In the genomic region with DNA sequence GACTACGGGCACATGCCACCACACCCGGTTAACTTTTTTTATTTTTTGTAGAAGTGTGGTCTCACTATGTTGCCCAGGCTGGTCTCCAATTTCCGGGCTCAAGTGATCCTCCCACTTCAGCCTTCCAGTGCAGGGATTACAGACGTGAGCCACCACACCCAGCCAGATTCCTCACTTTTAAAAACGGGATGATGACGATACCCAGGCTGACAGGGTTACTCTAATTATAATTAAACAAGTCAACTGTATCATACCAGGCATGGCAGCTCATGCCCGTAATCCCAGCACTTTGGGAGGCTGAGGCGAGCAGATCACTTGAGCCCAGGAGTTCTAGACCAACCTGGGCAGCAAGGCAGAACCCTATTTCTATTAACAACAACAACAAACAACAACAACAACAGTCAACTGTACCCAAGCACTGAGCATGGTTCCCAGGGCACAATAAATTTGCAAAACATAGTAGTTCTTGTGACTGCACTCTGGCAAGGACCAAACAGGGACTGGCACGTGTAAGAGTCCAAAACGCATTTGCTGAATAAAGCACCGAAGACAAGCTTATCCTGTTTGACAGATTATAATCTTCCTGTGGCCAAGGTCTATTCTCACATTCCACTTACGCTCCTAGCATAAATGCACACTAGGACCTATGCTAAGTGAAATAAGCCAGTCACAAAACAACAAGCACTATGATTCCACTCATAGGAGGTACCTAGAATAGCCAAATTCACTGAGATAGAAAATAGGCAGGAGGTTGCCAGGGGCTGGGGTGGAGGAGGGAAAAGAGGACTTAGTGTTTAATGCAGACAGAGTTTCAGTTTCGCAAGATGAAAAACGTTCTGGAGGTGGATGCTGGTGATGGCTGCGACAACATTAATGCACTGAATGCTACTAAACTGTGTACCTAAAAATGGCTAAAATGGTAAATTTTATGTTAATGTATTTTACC, we compare ENCODE assay signal across 13 cellular contexts.
DNase-seq lines count a peak whose midpoint lies in the region; ATAC-seq and TF ChIP-seq lines count a peak whose summit lies in the region.
"Had no signal": no experiment of that assay in that cellular context is flagged by ENCODE, and none has a peak within 500 bp of the region (broad histone marks: within the 10 kb centered on the region; RNA-seq: fewer than 3 reads in every experiment).

No MANE protein-coding gene starts in this region.

- ATAC-seq in GM21381 (IDR thresholded peaks at IDR 0.05; ENCODE audit: unreplicated experiment) (peak; percentile 6), activated B cell treated with CpG ODN at 0.5 μM for 24 hours (ENCODE audit: low read depth) (no peak), HG02678 (IDR thresholded peaks at IDR 0.05; ENCODE audit: unreplicated experiment) (no peak)
- ATAC-seq: CD8-positive, alpha-beta T cell; K562 had no signal

- no peaks in the 10 kb centered on the region for H3K27me3 ChIP-seq in CD8-positive, alpha-beta memory T cell (ENCODE audit: insufficient read depth, low read length, poor library complexity, severe bottlenecking)
- H3K27me3 ChIP-seq in neutrophil = no peaks in the 10 kb centered on the region
- H3K27me3 ChIP-seq: SJCRH30 had no signal

- no peak for DNase-seq in CD8-positive, alpha-beta memory T cell
- DNase-seq in activated B cell treated with CpG ODN at 0.5 μM for 24 hours = no peak
- no peak for DNase-seq in RKO (ENCODE audit: low spot score)
- DNase-seq in C1 segment of cervical spinal cord (lab: John Stamatoyannopoulos, UW) = no peak
- DNase-seq: activated T-cell treated with anti-CD3 and anti-CD28 coated beads, Interleukin-2, amount 50 U/mL, for 4 hours; CD8-positive, alpha-beta T cell; islet precursor cell; NCI-H748 treated with DMSO at 0.1 percent for 48 hours; SJCRH30 had no signal

- intact Hi-C loops in activated B cell treated with CpG ODN at 0.5 μM for 24 hours (cut with micrococcal nuclease) = loop anchor here (1.0 to 5.0 kb wide), 13 partner anchors 10 to 335 kb away; partner anchors contain the start of genes CASP3, CENPU, IRF2 and PRIMPOL

- no peak overlapping the region for H3K4me3 ChIP-seq in CD8-positive, alpha-beta memory T cell (ENCODE audit: low read length)
- no peak overlapping the region for H3K4me3 ChIP-seq in neutrophil (ENCODE audit: low read depth in 1 of 2, low read length in 1 of 2)
- H3K4me3 ChIP-seq: K562, SJCRH30 had no signal

- no peak overlapping the region for H3K27ac ChIP-seq in CD8-positive, alpha-beta memory T cell (ENCODE audit: low read depth, low read length)
- H3K27ac ChIP-seq in neutrophil = peak overlapping the region; percentile 17
- H3K27ac ChIP-seq: SJCRH30 had no signal

- H3K27me3 Mint-ChIP-seq in CD8-positive, alpha-beta memory T cell = no peaks in the 10 kb centered on the region
- H3K27me3 Mint-ChIP-seq in activated B cell treated with CpG ODN at 0.5 μM for 24 hours = no peaks in the 10 kb centered on the region

- H3K9me3 Mint-ChIP-seq in CD8-positive, alpha-beta memory T cell = no peaks in the 10 kb centered on the region
- no peaks in the 10 kb centered on the region for H3K9me3 Mint-ChIP-seq in activated B cell treated with CpG ODN at 0.5 μM for 24 hours
- H3K9me3 Mint-ChIP-seq: activated T-cell treated with anti-CD3 and anti-CD28 coated beads, Interleukin-2, amount 50 U/mL, for 4 hours; CD8-positive, alpha-beta T cell had no signal

- peaks cover 10 to 22% (median 19%) of the 10 kb centered on the region in 3 donors for H3K4me1 Mint-ChIP-seq in CD8-positive, alpha-beta memory T cell
- H3K4me1 Mint-ChIP-seq in activated B cell treated with CpG ODN at 0.5 μM for 24 hours = peaks cover 47% of the 10 kb centered on the region

- H3K36me3 ChIP-seq in CD8-positive, alpha-beta memory T cell (ENCODE audit: insufficient read depth, low read length) = peaks cover 48% of the 10 kb centered on the region
- H3K36me3 ChIP-seq in neutrophil = peaks cover 69% of the 10 kb centered on the region
- H3K36me3 ChIP-seq: SJCRH30 had no signal

- H3K27ac Mint-ChIP-seq in CD8-positive, alpha-beta memory T cell = peak overlapping the region in 5 of 8 donors; percentile 22 to 72 (median 61)
- peak overlapping the region; percentile 95 for H3K27ac Mint-ChIP-seq in activated B cell treated with CpG ODN at 0.5 μM for 24 hours
- H3K27ac Mint-ChIP-seq: CD8-positive, alpha-beta T cell had no signal

- POLR2A ChIA-PET in CD8-positive, alpha-beta memory T cell (lab: Charles Lee) = no interaction called here
- POLR2A ChIA-PET in activated B cell treated with CpG ODN at 0.5 μM for 24 hours (lab: Charles Lee) = interaction anchor here (0.6 to 3.3 kb wide), 32 partner anchors 12 to 140 kb away, joined by 3 to 44 read pairs (median 6); partner anchors contain the start of gene IRF2

- CTCF ChIA-PET in CD8-positive, alpha-beta memory T cell (lab: Charles Lee) = no interaction called here
- CTCF ChIA-PET in activated B cell treated with CpG ODN at 0.5 μM for 24 hours (lab: Charles Lee) = interaction anchor here (1.1 to 2.9 kb wide), 9 partner anchors 13 to 139 kb away, joined by 3 to 22 read pairs (median 3); no protein-coding TSS in a partner anchor

- H3K9me3 ChIP-seq in CD8-positive, alpha-beta memory T cell (ENCODE audit: low read length) = no peaks in the 10 kb centered on the region
- H3K9me3 ChIP-seq in neutrophil = no peaks in the 10 kb centered on the region
- H3K9me3 ChIP-seq: SJCRH30 had no signal

- no peaks in the 10 kb centered on the region for H3K4me1 ChIP-seq in CD8-positive, alpha-beta memory T cell (ENCODE audit: insufficient read depth, low read length)
- peaks cover 38 to 39% of the 10 kb centered on the region in 2 experiments for H3K4me1 ChIP-seq in neutrophil (ENCODE audit: control insufficient read depth in 1 of 2, insufficient read depth in 1 of 2, low read depth in 1 of 2, low read length in 1 of 2)
- H3K4me1 ChIP-seq: SJCRH30 had no signal

- TF ChIP-seq CTCF in activated B cell treated with CpG ODN at 0.5 μM for 24 hours (IDR thresholded peaks at IDR 0.05) (no peak), neutrophil (IDR thresholded peaks at IDR 0.05) (no peak)

- no peak overlapping the region for H3K4me3 Mint-ChIP-seq in CD8-positive, alpha-beta memory T cell
- H3K4me3 Mint-ChIP-seq in activated B cell treated with CpG ODN at 0.5 μM for 24 hours = peak overlapping the region; percentile 81
- H3K4me3 Mint-ChIP-seq: activated T-cell treated with anti-CD3 and anti-CD28 coated beads, Interleukin-2, amount 50 U/mL, for 4 hours; CD8-positive, alpha-beta T cell had no signal

- H3K36me3 Mint-ChIP-seq in CD8-positive, alpha-beta memory T cell = peaks cover 7 to 95% (median 29%) of the 10 kb centered on the region in 3 donors
- peaks cover 85% of the 10 kb centered on the region for H3K36me3 Mint-ChIP-seq in activated B cell treated with CpG ODN at 0.5 μM for 24 hours (ENCODE audit: low read depth)
